20 cellular contexts compared by ENCODE assay signal in genomic region chr16:28161626-28162025, GRCh38. TPM values are rescaled to one million over a fixed set of nuclear protein-coding genes. Genes with fewer than 3 reads are reported as not detected.
A peak's percentile ranks its signal among the peaks of the same experiment; 100 is the strongest.
DNase-seq lines count a peak whose midpoint lies in the region; ATAC-seq and TF ChIP-seq lines count a peak whose summit lies in the region.
"Had no signal": no experiment of that assay in that cellular context is flagged by ENCODE, and none has a peak within 500 bp of the region (broad histone marks: within the 10 kb centered on the region; RNA-seq: fewer than 3 reads in every experiment).

No MANE protein-coding gene starts in this region.

- TF ChIP-seq POLR2A in adrenal gland (IDR thresholded peaks at IDR 0.05) = no peak

- intact Hi-C loops in activated naive CD4-positive, alpha-beta T cell treated with anti-CD3 and anti-CD28 coated beads for 36 hours (cut with micrococcal nuclease) = no loop called here
- intact Hi-C loops in adrenal gland (cut with DNase I) = no loop called here

- peak overlapping the region; percentile 61 for H3K27ac Mint-ChIP-seq in activated naive CD4-positive, alpha-beta T cell treated with anti-CD3 and anti-CD28 coated beads for 36 hours
- H3K27ac Mint-ChIP-seq in WTC11 (0 out of 2 replicates have a peak overlapping the region, but pooled peaks have one; percentile 73), progenitor cell of endocrine pancreas (no peak overlapping the region)
- peak overlapping the region; percentile 46 to 86 for H3K27ac Mint-ChIP-seq in effector memory CD8-positive, alpha-beta T cell
- H3K27ac Mint-ChIP-seq: nephron progenitor cell had no signal

- H3K36me3 ChIP-seq in adrenal gland (replicated peaks in 1 of 2) = peaks cover 0 to 14% of the 10 kb centered on the region in 2 donors

- no peak overlapping the region for H3K27ac ChIP-seq in adrenal gland
- H3K27ac ChIP-seq: epithelial cell of prostate, gastroesophageal sphincter had no signal

- peaks cover 50% of the 10 kb centered on the region for H3K36me3 Mint-ChIP-seq in activated naive CD4-positive, alpha-beta T cell treated with anti-CD3 and anti-CD28 coated beads for 36 hours (ENCODE audit: low read depth)
- H3K36me3 Mint-ChIP-seq in WTC11 = peaks cover 24% of the 10 kb centered on the region
- H3K36me3 Mint-ChIP-seq in effector memory CD8-positive, alpha-beta T cell (ENCODE audit: insufficient read depth) = peaks cover 67% of the 10 kb centered on the region
- H3K36me3 Mint-ChIP-seq in progenitor cell of endocrine pancreas (ENCODE audit: insufficient read depth) = peaks cover 6% of the 10 kb centered on the region

- no peaks in the 10 kb centered on the region for H3K27me3 Mint-ChIP-seq in activated naive CD4-positive, alpha-beta T cell treated with anti-CD3 and anti-CD28 coated beads for 36 hours (ENCODE audit: low read depth)
- H3K27me3 Mint-ChIP-seq in WTC11 (ENCODE audit: low read depth) = no peaks in the 10 kb centered on the region
- no peaks in the 10 kb centered on the region for H3K27me3 Mint-ChIP-seq in effector memory CD8-positive, alpha-beta T cell
- H3K27me3 Mint-ChIP-seq in progenitor cell of endocrine pancreas = no peaks in the 10 kb centered on the region
- H3K27me3 Mint-ChIP-seq: memory B cell had no signal

- no peak overlapping the region for H3K4me3 Mint-ChIP-seq in activated naive CD4-positive, alpha-beta T cell treated with anti-CD3 and anti-CD28 coated beads for 36 hours
- H3K4me3 Mint-ChIP-seq in WTC11 = no peak overlapping the region
- H3K4me3 Mint-ChIP-seq in effector memory CD8-positive, alpha-beta T cell = no peak overlapping the region
- no peak overlapping the region for H3K4me3 Mint-ChIP-seq in progenitor cell of endocrine pancreas (ENCODE audit: low read depth)
- H3K4me3 Mint-ChIP-seq: memory B cell, nephron progenitor cell had no signal

- H3K9me3 Mint-ChIP-seq in activated naive CD4-positive, alpha-beta T cell treated with anti-CD3 and anti-CD28 coated beads for 36 hours = no peaks in the 10 kb centered on the region
- H3K9me3 Mint-ChIP-seq in WTC11 (no peaks in the 10 kb centered on the region), progenitor cell of endocrine pancreas (ENCODE audit: low read depth) (no peaks in the 10 kb centered on the region)
- H3K9me3 Mint-ChIP-seq in effector memory CD8-positive, alpha-beta T cell = no peaks in the 10 kb centered on the region
- H3K9me3 Mint-ChIP-seq: memory B cell, nephron progenitor cell had no signal

- POLR2A ChIA-PET in WTC11 (lab: Charles Lee) = no interaction called here

- ATAC-seq in WTC11 (no peak), GM21390 (IDR thresholded peaks at IDR 0.05; ENCODE audit: unreplicated experiment) (no peak)
- no peak for ATAC-seq in effector memory CD8-positive, alpha-beta T cell (replicated peaks)
- ATAC-seq: gastroesophageal sphincter, GM12878 had no signal

- in situ Hi-C loops in GM13976 (cut with MboI; ENCODE audit: low sequenced_read_pairs, unreplicated experiment) = no loop called here

- H3K4me1 ChIP-seq in adrenal gland (replicated peaks in 1 of 2) = peaks cover 6 to 33% of the 10 kb centered on the region in 2 donors

- DNase-seq in activated naive CD4-positive, alpha-beta T cell treated with anti-CD3 and anti-CD28 coated beads for 36 hours = no peak
- DNase-seq in activated naive CD4-positive, alpha-beta T cell (lab: John Stamatoyannopoulos, UW) = no peak
- no peak for DNase-seq in WTC11 (ENCODE audit: low spot score)
- no peak for DNase-seq in effector memory CD8-positive, alpha-beta T cell
- no peak for DNase-seq in adrenal gland
- DNase-seq in progenitor cell of endocrine pancreas (ENCODE audit: low spot score, unreplicated experiment) = no peak
- no peak for DNase-seq in GM13976 (ENCODE audit: low spot score)
- DNase-seq: amniotic stem cell, dorsolateral prefrontal cortex, MM.1S, NCI-H187, NCI-H774, nephron progenitor cell, SIG-M5, T-helper 1 cell had no signal

- no peaks in the 10 kb centered on the region for H3K27me3 ChIP-seq in adrenal gland
- H3K27me3 ChIP-seq: dorsolateral prefrontal cortex, gastroesophageal sphincter had no signal

- no peak for TF ChIP-seq CTCF in WTC11 (IDR thresholded peaks at IDR 0.05)
- TF ChIP-seq CTCF in adrenal gland (IDR thresholded peaks at IDR 0.05) = no peak
- no peak for TF ChIP-seq CTCF in progenitor cell of endocrine pancreas (IDR thresholded peaks at IDR 0.05; ENCODE audit: unreplicated experiment)
- no peak for TF ChIP-seq CTCF in GM13976 (IDR thresholded peaks at IDR 0.05; ENCODE audit: borderline replicate concordance, control extremely low read depth, extremely low read depth, insufficient read depth, missing control alignments)

- H3K4me1 Mint-ChIP-seq in activated naive CD4-positive, alpha-beta T cell treated with anti-CD3 and anti-CD28 coated beads for 36 hours (ENCODE audit: low read depth) = peaks cover 77% of the 10 kb centered on the region
- H3K4me1 Mint-ChIP-seq in WTC11 = peaks cover 29% of the 10 kb centered on the region
- peaks cover 34 to 58% of the 10 kb centered on the region in 2 donors for H3K4me1 Mint-ChIP-seq in effector memory CD8-positive, alpha-beta T cell (ENCODE audit: low read depth in 2 of 2)
- H3K4me1 Mint-ChIP-seq in progenitor cell of endocrine pancreas (ENCODE audit: low read depth) = peaks cover 1% of the 10 kb centered on the region

- no peaks in the 10 kb centered on the region for H3K9me3 ChIP-seq in adrenal gland (replicated peaks in 1 of 3)
- H3K9me3 ChIP-seq: gastroesophageal sphincter had no signal

- no peak overlapping the region for H3K4me3 ChIP-seq in adrenal gland
- H3K4me3 ChIP-seq: dorsolateral prefrontal cortex, gastroesophageal sphincter, GM12878 had no signal

- CTCF ChIA-PET in activated naive CD4-positive, alpha-beta T cell treated with anti-CD3 and anti-CD28 coated beads for 36 hours (lab: Charles Lee) = no interaction called here
- CTCF ChIA-PET in WTC11 (lab: Charles Lee) = no interaction called here

TF ChIP-seq in WTC11, 78 proteins besides CTCF, POLR2A, EP300 and RAD21:
- TF ChIP-seq, protein P1, sequence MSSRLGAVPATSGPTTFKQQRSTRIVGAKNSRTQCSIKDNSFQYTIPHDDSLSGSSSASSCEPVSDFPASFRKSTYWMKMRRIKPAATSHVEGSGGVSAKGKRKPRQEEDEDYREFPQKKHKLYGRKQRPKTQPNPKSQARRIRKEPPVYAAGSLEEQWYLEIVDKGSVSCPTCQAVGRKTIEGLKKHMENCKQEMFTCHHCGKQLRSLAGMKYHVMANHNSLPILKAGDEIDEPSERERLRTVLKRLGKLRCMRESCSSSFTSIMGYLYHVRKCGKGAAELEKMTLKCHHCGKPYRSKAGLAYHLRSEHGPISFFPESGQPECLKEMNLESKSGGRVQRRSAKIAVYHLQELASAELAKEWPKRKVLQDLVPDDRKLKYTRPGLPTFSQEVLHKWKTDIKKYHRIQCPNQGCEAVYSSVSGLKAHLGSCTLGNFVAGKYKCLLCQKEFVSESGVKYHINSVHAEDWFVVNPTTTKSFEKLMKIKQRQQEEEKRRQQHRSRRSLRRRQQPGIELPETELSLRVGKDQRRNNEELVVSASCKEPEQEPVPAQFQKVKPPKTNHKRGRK (CRISPR knock-in tag; IDR thresholded peaks at IDR 0.05; ENCODE audit: borderline replicate concordance) = no peak
- no peak for TF ChIP-seq TEAD4 (CRISPR knock-in tag; IDR thresholded peaks at IDR 0.05)
TF ChIP-seq in WTC11: peak in this region for 0.

RNA-seq across cellular contexts. Expression of gene XPO6, which starts 50.1 kb away (rescaled TPM):
- total RNA-seq in activated naive CD4-positive, alpha-beta T cell treated with anti-CD3 and anti-CD28 coated beads for 36 hours = 100 to 1,000 TPM; 215 to 229 TPM
- total RNA-seq in WTC11 (2021) = 125 to 160 TPM (median 133 TPM) in 3 replicates
- 100 to 1,000 TPM in 3 of 8 donors, 10 to 100 TPM in 5; 61.1 to 194 (median 88.7) TPM for total RNA-seq in adrenal gland
- 100 to 1,000 TPM in 1 of 3 donors, 10 to 100 TPM in 2; 95.5 to 109 (median 98.5) TPM for polyA plus RNA-seq in adrenal gland
- total RNA-seq in progenitor cell of endocrine pancreas = 82.9 and 87.5 TPM in 2 replicates
